In genomic region chr16:10744370-10745030, GRCh38 we compare ENCODE assay signal across 1 cellular context.
TF ChIP-seq lines count a peak whose summit lies in the region.

No MANE protein-coding gene starts in this region.

TF ChIP-seq in H1, 55 proteins besides CTCF, POLR2A, EP300 and RAD21:
- TF ChIP-seq SAP30 (IDR thresholded peaks at IDR 0.05; ENCODE audit: insufficient read depth, insufficient replicate concordance, low read length) (no peak), HDAC6 (IDR thresholded peaks at IDR 0.05; ENCODE audit: low read depth, low read length) (no peak), ASH2L (IDR thresholded peaks at IDR 0.05; ENCODE audit: low read length) (peak; percentile 6), GTF2F1 (IDR thresholded peaks at IDR 0.05; ENCODE audit: borderline replicate concordance, low read depth, low read length) (no peak), E2F6 (IDR thresholded peaks at IDR 0.05) (0 out of 2 replicates have a peak, but pooled peaks have one; percentile 35), TCF12 (IDR thresholded peaks at IDR 0.05; ENCODE audit: low read depth, low read length) (no peak), RBBP5 (IDR thresholded peaks at IDR 0.05; ENCODE audit: borderline replicate concordance, low read depth, low read length) (0 out of 2 replicates have a peak, but pooled peaks have one; percentile 4)
